Comparison of ENCODE assay signal across 1 cellular context in genomic region chr6:33417903-33418689, GRCh38.
TF ChIP-seq lines count a peak whose summit lies in the region.

TSS of gene CUTA (minus strand) at chr6:33418107. CDS start at chr6:33418000, 107 bp downstream.

TF ChIP-seq in HepG2, 621 proteins besides CTCF, POLR2A, EP300 and RAD21 (continued from another document):
- TF ChIP-seq CBX5 (CRISPR knock-in tag; IDR thresholded peaks at IDR 0.05; ENCODE audit: borderline replicate concordance) (peak; percentile 69; the same call in 1 of the 2 replicates), ZNF7 (CRISPR knock-in tag; IDR thresholded peaks at IDR 0.05) (no peak)
